Comparison of ENCODE assay signal across 20 cellular contexts in genomic region chr3:25982756-25983155, GRCh38.
"Had no signal": no experiment of that assay in that cellular context is flagged by ENCODE, and none has a peak within 500 bp of the region (broad histone marks: within the 10 kb centered on the region; RNA-seq: fewer than 3 reads in every experiment).

No MANE protein-coding gene starts in this region.

- DNase-seq: colonic mucosa; cortex of kidney; effector CD8-positive, alpha-beta T cell; effector memory CD8-positive, alpha-beta T cell; endodermal cell; erythroblast; esophagus squamous epithelium; foreskin fibroblast; gastrocnemius medialis; heart left ventricle; hypothalamus; immature natural killer cell; left cardiac atrium; left lung; left ventricle myocardium superior; lower lobe of right lung; mesenchymal stem cell; mucosa of descending colon; naive B cell; naive thymus-derived CD8-positive, alpha-beta T cell had no signal
